In genomic region chr16:66619534-66620418, GRCh38 we compare ENCODE assay signal across 2 cellular contexts.
TF ChIP-seq lines count a peak whose summit lies in the region.

No MANE protein-coding gene starts in this region.

TF ChIP-seq in SK-N-SH, 30 proteins besides CTCF, POLR2A, EP300 and RAD21:
- TF ChIP-seq ZBTB33 (IDR thresholded peaks at IDR 0.05; ENCODE audit: borderline replicate concordance, low read depth) (no peak), GATA2 (CRISPR knock-in tag; IDR thresholded peaks at IDR 0.05) (no peak), FOXM1 (IDR thresholded peaks at IDR 0.05; ENCODE audit: low read depth) (no peak), NFIC (IDR thresholded peaks at IDR 0.05; ENCODE audit: borderline replicate concordance) (no peak), JUND (IDR thresholded peaks at IDR 0.05) (no peak), ELF1 (IDR thresholded peaks at IDR 0.05) (no peak), YY1 (IDR thresholded peaks at IDR 0.05; ENCODE audit: low read depth) (no peak), EZH2phosphoT487 (IDR thresholded peaks at IDR 0.05; ENCODE audit: borderline replicate concordance, low read depth) (no peak), FOXJ3 (CRISPR knock-in tag; IDR thresholded peaks at IDR 0.05) (no peak), TAF1 (IDR thresholded peaks at IDR 0.05; ENCODE audit: borderline replicate concordance, low read depth, low read length) (no peak)
- TF ChIP-seq, protein P1, sequence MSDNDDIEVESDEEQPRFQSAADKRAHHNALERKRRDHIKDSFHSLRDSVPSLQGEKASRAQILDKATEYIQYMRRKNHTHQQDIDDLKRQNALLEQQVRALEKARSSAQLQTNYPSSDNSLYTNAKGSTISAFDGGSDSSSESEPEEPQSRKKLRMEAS (IDR thresholded peaks at IDR 0.05; ENCODE audit: low read depth) = no peak

TF ChIP-seq in SK-N-SH treated with all-trans-retinoic acid at 6 μM for 48 hours, 23 proteins besides CTCF, POLR2A, EP300 and RAD21:
- TF ChIP-seq ZNF8 (CRISPR knock-in tag; IDR thresholded peaks at IDR 0.05) (no peak), RARB (CRISPR knock-in tag; IDR thresholded peaks at IDR 0.05) (no peak), CSDC2 (CRISPR knock-in tag; IDR thresholded peaks at IDR 0.05) (no peak), TCF4 (CRISPR knock-in tag; IDR thresholded peaks at IDR 0.05; ENCODE audit: borderline replicate concordance) (no peak), BACH2 (CRISPR knock-in tag; IDR thresholded peaks at IDR 0.05; ENCODE audit: borderline replicate concordance) (no peak), ZC3H10 (CRISPR knock-in tag; IDR thresholded peaks at IDR 0.05) (no peak)
- TF ChIP-seq, protein P2, sequence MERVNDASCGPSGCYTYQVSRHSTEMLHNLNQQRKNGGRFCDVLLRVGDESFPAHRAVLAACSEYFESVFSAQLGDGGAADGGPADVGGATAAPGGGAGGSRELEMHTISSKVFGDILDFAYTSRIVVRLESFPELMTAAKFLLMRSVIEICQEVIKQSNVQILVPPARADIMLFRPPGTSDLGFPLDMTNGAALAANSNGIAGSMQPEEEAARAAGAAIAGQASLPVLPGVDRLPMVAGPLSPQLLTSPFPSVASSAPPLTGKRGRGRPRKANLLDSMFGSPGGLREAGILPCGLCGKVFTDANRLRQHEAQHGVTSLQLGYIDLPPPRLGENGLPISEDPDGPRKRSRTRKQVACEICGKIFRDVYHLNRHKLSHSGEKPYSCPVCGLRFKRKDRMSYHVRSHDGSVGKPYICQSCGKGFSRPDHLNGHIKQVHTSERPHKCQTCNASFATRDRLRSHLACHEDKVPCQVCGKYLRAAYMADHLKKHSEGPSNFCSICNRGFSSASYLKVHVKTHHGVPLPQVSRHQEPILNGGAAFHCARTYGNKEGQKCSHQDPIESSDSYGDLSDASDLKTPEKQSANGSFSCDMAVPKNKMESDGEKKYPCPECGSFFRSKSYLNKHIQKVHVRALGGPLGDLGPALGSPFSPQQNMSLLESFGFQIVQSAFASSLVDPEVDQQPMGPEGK (CRISPR knock-in tag; IDR thresholded peaks at IDR 0.05; ENCODE audit: borderline replicate concordance) = no peak
